Comparison of ENCODE assay signal across 6 cellular contexts in the genomic region with DNA sequence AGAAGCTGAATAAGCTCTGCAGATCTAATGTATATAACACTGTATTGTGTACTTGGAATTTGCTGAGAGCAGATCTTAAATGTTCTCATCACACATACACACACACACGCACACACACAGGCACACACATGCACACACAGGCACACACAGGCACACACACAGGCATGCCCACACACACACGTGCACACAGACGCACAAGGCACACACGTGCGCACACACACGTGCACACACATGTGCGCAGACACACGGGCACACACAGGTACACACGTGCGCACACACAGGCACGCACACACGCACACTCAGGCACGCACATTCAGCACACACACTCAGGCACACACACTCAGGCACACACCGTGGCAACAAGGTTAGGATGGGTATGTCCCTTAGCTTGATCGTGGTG.
DNase-seq lines count a peak whose midpoint lies in the region; ATAC-seq, FAIRE-seq and TF ChIP-seq lines count a peak whose summit lies in the region.
"Not testable (repeated sequence)": the region's sequence is repeated elsewhere in the genome, so short reads cannot be mapped to it uniquely, and the experiment has no call there.

No MANE protein-coding gene starts in this region.

- not testable (repeated sequence) for BruUV-seq in GM12878 (replicated peaks; lab: Mats Ljungman, UMichigan); HepG2 (replicated peaks; lab: Mats Ljungman, UMichigan)

- H4K20me1 ChIP-seq in GM23338 (replicated peaks; ENCODE audit: insufficient read depth); H9 (ENCODE audit: control insufficient read depth, insufficient read depth, insufficient read length); GM12878 (ENCODE audit: control insufficient read depth, insufficient read depth); HepG2 (ENCODE audit: insufficient read depth, low read length): not testable (repeated sequence)

- not testable (repeated sequence) for H3K36me3 Mint-ChIP-seq in GM23338 (ENCODE audit: low read depth); H9 (ENCODE audit: insufficient read depth in 1 of 3, low read depth in 3 of 3); neural crest cell (ENCODE audit: low read depth)

- CTCF ChIA-PET in GM12878 (lab: Yijun Ruan, JAX); HepG2 (lab: Yijun Ruan, JAX; ENCODE audit: low intra/inter-chr PET ratio, low total read pairs): not testable (repeated sequence)

- not testable (repeated sequence) for H3K4me3 ChIP-seq in GM23338; GM12878; HepG2 (replicated peaks in 1 of 3; ENCODE audit: insufficient read depth in 1 of 3, low read depth in 2 of 3, low read length in 3 of 3)
- peak overlapping the region in 1 of 2 donors; percentile 75 for H3K4me3 ChIP-seq in neuronal stem cell (ENCODE audit: low read length in 2 of 2)

- not testable (repeated sequence) for H3K27me3 ChIP-seq in GM23338 (ENCODE audit: insufficient read depth); H9 (ENCODE audit: insufficient read depth, low read length); GM12878 (replicated peaks in 1 of 2; ENCODE audit: control insufficient read depth in 2 of 2, insufficient read depth in 2 of 2, low read length in 1 of 2); HepG2 (ENCODE audit: control insufficient read depth in 1 of 2, insufficient read depth in 2 of 2, low read length in 2 of 2); neuronal stem cell (ENCODE audit: control insufficient read depth in 3 of 3, insufficient read depth in 3 of 3, low read depth in 1 of 3, low read length in 3 of 3)

- H3K4me3 Mint-ChIP-seq in GM23338, H9, neural crest cell: not testable (repeated sequence)

- H3K36me3 ChIP-seq in GM23338 (ENCODE audit: insufficient read depth); GM12878 (ENCODE audit: control insufficient read depth in 2 of 2, insufficient read depth in 2 of 2, low read length in 1 of 2); HepG2 (replicated peaks in 1 of 2; ENCODE audit: control insufficient read depth in 1 of 2, insufficient read depth in 2 of 2, low read length in 2 of 2); neuronal stem cell (replicated peaks in 1 of 2; ENCODE audit: control insufficient read depth in 2 of 2, insufficient read depth in 2 of 2, low read length in 2 of 2): not testable (repeated sequence)

- not testable (repeated sequence) for H3K9me3 ChIP-seq in H9 (ENCODE audit: control insufficient read depth, low read depth, low read length); GM12878 (replicated peaks; ENCODE audit: control insufficient read depth, insufficient read depth, low read length); HepG2 (ENCODE audit: low read length); neuronal stem cell (replicated peaks in 1 of 2; ENCODE audit: control insufficient read depth in 2 of 2, insufficient read depth in 1 of 2, low read depth in 1 of 2, low read length in 2 of 2)

- H2BK120ac ChIP-seq in H9 (ENCODE audit: low read depth, low read length, poor library complexity, severe bottlenecking); neuronal stem cell (ENCODE audit: low read depth, low read length): not testable (repeated sequence)

- peak overlapping the region; percentile 50 for H2BK5ac ChIP-seq in H9 (ENCODE audit: insufficient read length, low read length)
- not testable (repeated sequence) for H2BK5ac ChIP-seq in neuronal stem cell (ENCODE audit: low read length)

- TF ChIP-seq CTCF in GM23338 (conservative IDR thresholded peaks at IDR 0.05; ENCODE audit: low read depth in 2 of 2); H9 (conservative IDR thresholded peaks at IDR 0.05); GM12878 (IDR thresholded peaks at IDR 0.05 in 2 of 3, conservative IDR thresholded peaks at IDR 0.05 in 1 of 3; ENCODE audit: control insufficient read depth in 2 of 3, extremely low read depth in 1 of 3, insufficient read depth in 1 of 3, low read depth in 3 of 3, low read length in 3 of 3); HepG2 (CRISPR knock-in tag; IDR thresholded peaks at IDR 0.05); neural crest cell (conservative IDR thresholded peaks at IDR 0.05): not testable (repeated sequence)

- H3K79me1 ChIP-seq in H9 (ENCODE audit: insufficient read depth, low read depth, low read length, poor library complexity, severe bottlenecking); neuronal stem cell (ENCODE audit: low read depth, low read length): not testable (repeated sequence)

- SMC1A ChIA-PET in GM12878 (lab: Charles Lee; ENCODE audit: uncharacterized antibody, unreplicated experiment): not testable (repeated sequence)

- not testable (repeated sequence) for H2AFZ ChIP-seq in GM23338; H9 (ENCODE audit: low read length); GM12878 (ENCODE audit: control insufficient read depth, low read depth, low read length); HepG2 (ENCODE audit: low read length); neuronal stem cell (ENCODE audit: low read length)

- not testable (repeated sequence) for H3K79me2 ChIP-seq in GM23338 (replicated peaks; ENCODE audit: insufficient read depth); H9 (ENCODE audit: insufficient read depth, low read length); GM12878 (ENCODE audit: control insufficient read depth, insufficient read depth, low read length); HepG2 (ENCODE audit: insufficient read depth, low read length)

- not testable (repeated sequence) for H2BK12ac ChIP-seq in H9 (ENCODE audit: insufficient read length, low read depth, low read length)
- peak overlapping the region; percentile 99 for H2BK12ac ChIP-seq in neuronal stem cell (ENCODE audit: low read length)

- not testable (repeated sequence) for H3K9me2 ChIP-seq in GM23338 (ENCODE audit: insufficient read depth)

- RAD21 ChIA-PET in GM12878 (lab: Charles Lee; ENCODE audit: unreplicated experiment): not testable (repeated sequence)

- FAIRE-seq in GM12878 (lab: Jason Lieb, UNC); HepG2 (lab: Jason Lieb, UNC): not testable (repeated sequence)

- H3K9me3 Mint-ChIP-seq in GM23338, H9, neural crest cell: not testable (repeated sequence)

- not testable (repeated sequence) for H3F3A ChIP-seq in GM23338 (replicated peaks; ENCODE audit: low read depth)

- H3K4me1 Mint-ChIP-seq in GM23338, H9, neural crest cell: not testable (repeated sequence)

- not testable (repeated sequence) for H3K27ac ChIP-seq in GM23338 (ENCODE audit: low read depth); H9 (ENCODE audit: insufficient read length, low read depth, low read length); GM12878 (ENCODE audit: control insufficient read depth, insufficient read depth); HepG2 (ENCODE audit: extremely low read length, insufficient read depth, low read length); neuronal stem cell (replicated peaks; ENCODE audit: low read length)

- ATAC-seq in GM23338, GM12878, HepG2: not testable (repeated sequence)

- H3K4me2 ChIP-seq in GM23338; H9 (ENCODE audit: insufficient read depth, insufficient read length, low read length); GM12878 (ENCODE audit: control insufficient read depth, insufficient read depth); HepG2 (ENCODE audit: low read depth, low read length); neuronal stem cell (ENCODE audit: insufficient read depth, low read length, poor library complexity, severe bottlenecking): not testable (repeated sequence)

- H3K56ac ChIP-seq in H9 (ENCODE audit: insufficient read length, low read depth, low read length): not testable (repeated sequence)

- no CpG with 5 or more reads among the region's 15 CpGs for WGBS in H9 (ENCODE audit: extremely low coverage, insufficient read length, low lambda C conversion rate)
- 60% methylated on average over 15 of the region's 15 CpGs for WGBS in GM12878 (ENCODE audit: insufficient coverage, insufficient replicate concordance, low lambda C conversion rate, missing lambda C conversion rate)
- 70% methylated on average over 14 of the region's 15 CpGs for WGBS in HepG2 (ENCODE audit: low lambda C conversion rate)
- WGBS in neuronal stem cell (ENCODE audit: extremely low coverage in 2 of 2, insufficient read length in 2 of 2, insufficient replicate concordance in 1 of 2), 2 donors: no CpG with 5 or more reads among the region's 15 CpGs

- DNase-seq in GM23338 (ENCODE audit: low spot score); H9; GM12878 (ENCODE audit: low read depth, low spot score); HepG2 (ENCODE audit: low spot score); neural crest cell (ENCODE audit: low read depth, low spot score); neuronal stem cell (ENCODE audit: low spot score): not testable (repeated sequence)

- H3K23ac ChIP-seq in H9 (ENCODE audit: insufficient read length, low read depth, low read length) (peak overlapping the region; percentile 99), neuronal stem cell (ENCODE audit: low read depth, low read length, poor library complexity) (peak overlapping the region; percentile 37)

- H3K23me2 ChIP-seq in H9 (ENCODE audit: insufficient read length, low read depth, low read length, poor library complexity, severe bottlenecking): not testable (repeated sequence)

- not testable (repeated sequence) for TF ChIP-seq RAD21 in GM12878 (IDR thresholded peaks at IDR 0.05; ENCODE audit: insufficient read depth, low read depth, low read length); HepG2 (CRISPR knock-in tag; IDR thresholded peaks at IDR 0.05)

- H3K18ac ChIP-seq in H9 (ENCODE audit: insufficient read length, low read depth, low read length): peak overlapping the region; percentile 62
- H3K18ac ChIP-seq in neuronal stem cell (ENCODE audit: low read length): not testable (repeated sequence)

- not testable (repeated sequence) for H3K14ac ChIP-seq in H9 (ENCODE audit: insufficient read depth, low read length); neuronal stem cell (ENCODE audit: low read length)

- intact Hi-C loops in GM12878 (cut with micrococcal nuclease; ENCODE audit: unreplicated experiment); HepG2 (cut with micrococcal nuclease; ENCODE audit: unreplicated experiment): not testable (repeated sequence)

- H4K91ac ChIP-seq in H9 (ENCODE audit: insufficient read length, low read depth, low read length): not testable (repeated sequence)
- H4K91ac ChIP-seq in neuronal stem cell (ENCODE audit: low read depth, low read length, poor library complexity): peak overlapping the region; percentile 93

- peak overlapping the region; percentile 69 for H4K8ac ChIP-seq in H9 (replicated peaks; ENCODE audit: insufficient read length, low read depth, low read length)
- peak overlapping the region; percentile 52 for H4K8ac ChIP-seq in neuronal stem cell (ENCODE audit: low read depth, low read length)

- not testable (repeated sequence) for H3K4me1 ChIP-seq in GM23338 (ENCODE audit: insufficient read depth); H9 (ENCODE audit: insufficient read depth, low read length); GM12878 (ENCODE audit: control insufficient read depth, insufficient read depth, low read length); HepG2 (ENCODE audit: insufficient read depth, low read length); neuronal stem cell (ENCODE audit: control insufficient read depth in 2 of 2, insufficient read depth in 1 of 2, low read depth in 1 of 2, low read length in 2 of 2)

- H3K9ac ChIP-seq in H9 (ENCODE audit: extremely low read depth, insufficient read length, low read length); GM12878 (ENCODE audit: control insufficient read depth, insufficient read depth, low read length); HepG2 (ENCODE audit: insufficient read depth, low read depth, low read length): not testable (repeated sequence)
- H3K9ac ChIP-seq in neuronal stem cell (ENCODE audit: low read depth, low read length, poor library complexity): peak overlapping the region; percentile 84

- H3K27ac Mint-ChIP-seq in GM23338 (peak overlapping the region; percentile 64), neural crest cell (ENCODE audit: unreplicated experiment) (peak overlapping the region; percentile 35)
- not testable (repeated sequence) for H3K27ac Mint-ChIP-seq in H9

- not testable (repeated sequence) for H3K27me3 Mint-ChIP-seq in GM23338 (ENCODE audit: insufficient read depth, low read depth, poor library complexity)
- peaks cover 26% of the 10 kb centered on the region for H3K27me3 Mint-ChIP-seq in H9 (ENCODE audit: low read depth)
- peaks cover 36% of the 10 kb centered on the region for H3K27me3 Mint-ChIP-seq in neural crest cell (ENCODE audit: low read depth)

- H4K5ac ChIP-seq in H9 (ENCODE audit: insufficient read length, low read depth, low read length): peak overlapping the region; percentile 57

- H2AK5ac ChIP-seq in H9 (ENCODE audit: insufficient read length, low read length); neuronal stem cell (ENCODE audit: low read depth, low read length): not testable (repeated sequence)

- H3T11ph ChIP-seq in H9 (ENCODE audit: low read length): not testable (repeated sequence)

- not testable (repeated sequence) for H2BK20ac ChIP-seq in H9 (ENCODE audit: low read depth, low read length, poor library complexity, severe bottlenecking)

- POLR2A ChIA-PET in GM12878 (lab: Charles Lee); HepG2 (lab: Yijun Ruan, JAX): not testable (repeated sequence)

- H2BK15ac ChIP-seq in H9 (ENCODE audit: low read depth, low read length); neuronal stem cell (ENCODE audit: low read length): not testable (repeated sequence)

- not testable (repeated sequence) for TF ChIP-seq POLR2A in GM12878 (IDR thresholded peaks at IDR 0.05; ENCODE audit: low read depth, low read length); HepG2 (IDR thresholded peaks at IDR 0.05; ENCODE audit: insufficient read depth in 1 of 2, low read depth in 2 of 2, low read length in 2 of 2)

- not testable (repeated sequence) for TF ChIP-seq EP300 in GM12878 (IDR thresholded peaks at IDR 0.05; ENCODE audit: borderline replicate concordance in 1 of 2, control insufficient read depth in 1 of 2, low read depth in 2 of 2, low read length in 2 of 2); HepG2 (IDR thresholded peaks at IDR 0.05; ENCODE audit: low read depth in 2 of 2, low read length in 2 of 2); HepG2 (CRISPR knock-in tag; IDR thresholded peaks at IDR 0.05; ENCODE audit: borderline replicate concordance)

- not testable (repeated sequence) for H3K4ac ChIP-seq in H9 (ENCODE audit: low read depth, low read length); neuronal stem cell (ENCODE audit: low read length)

- in situ Hi-C loops in GM12878 (cut with MboI); HepG2 (cut with HindIII; ENCODE audit: extremely low pct_ligation_motif_present, low pct_unique_long_range_greater_than_20kb): not testable (repeated sequence)
